9 cellular contexts compared by ENCODE assay signal in genomic region chr12:111840831-111841230, GRCh38. TPM values are rescaled to one million over a fixed set of nuclear protein-coding genes. Genes with fewer than 3 reads are reported as not detected.
A peak's percentile ranks its signal among the peaks of the same experiment; 100 is the strongest.
DNase-seq lines count a peak whose midpoint lies in the region; ATAC-seq, FAIRE-seq and TF ChIP-seq lines count a peak whose summit lies in the region.
"Had no signal": no experiment of that assay in that cellular context is flagged by ENCODE, and none has a peak within 500 bp of the region (broad histone marks: within the 10 kb centered on the region; RNA-seq: fewer than 3 reads in every experiment).

No MANE protein-coding gene starts in this region.

- H3K4me3 Mint-ChIP-seq in activated T-helper 17 cell treated with anti-CD3 and anti-CD28 coated beads, Interleukin-2, amount 50 U/mL, for 72 hours = peak overlapping the region; percentile 96

- H2AFZ ChIP-seq in keratinocyte (ENCODE audit: control insufficient read depth, low read length) = peak overlapping the region; percentile 97

- DNase-seq in activated CD4-positive, alpha-beta T cell treated with anti-CD3 and anti-CD28 coated beads for 48 hours = peak; percentile 24
- DNase-seq in activated CD4-positive, alpha-beta T cell treated with anti-CD3 and anti-CD28 coated beads, Interleukin-2, amount 50 U/mL, for 48 hours = no peak
- DNase-seq in keratinocyte (ENCODE audit: low read depth, low spot score) (no peak), testis (no peak), AG08395 (ENCODE audit: low spot score) (no peak), KBM-7 (no peak), middle frontal gyrus (ENCODE audit: extremely low spot score, low spot score) (no peak)

- TF ChIP-seq CTCF in keratinocyte (optimal IDR thresholded peaks at IDR 0.05 in 1 of 3, IDR thresholded peaks at IDR 0.05 in 1 of 3, conservative IDR thresholded peaks at IDR 0.05 in 1 of 3; ENCODE audit: extremely low read depth in 1 of 3, insufficient read depth in 2 of 3, low read length in 3 of 3) = no peak
- no peak for TF ChIP-seq CTCF in testis (IDR thresholded peaks at IDR 0.05)

- H3K9me3 ChIP-seq in keratinocyte (ENCODE audit: control insufficient read depth, low read depth, low read length) = no peaks in the 10 kb centered on the region
- no peaks in the 10 kb centered on the region for H3K9me3 ChIP-seq in testis

- peaks cover 2% of the 10 kb centered on the region for H3K9me1 ChIP-seq in keratinocyte (ENCODE audit: control insufficient read depth, extremely low read depth, insufficient read depth, low read length)

- no peaks in the 10 kb centered on the region for H3K27me3 Mint-ChIP-seq in activated T-helper 17 cell treated with anti-CD3 and anti-CD28 coated beads, Interleukin-2, amount 50 U/mL, for 72 hours

- H3K27ac Mint-ChIP-seq in activated T-helper 17 cell treated with anti-CD3 and anti-CD28 coated beads, Interleukin-2, amount 50 U/mL, for 72 hours = peak overlapping the region; percentile 95

- 25 to 37% methylated on average over 11 of the region's 11 CpGs for WGBS in testis, 2 donors

- H3K36me3 Mint-ChIP-seq in activated T-helper 17 cell treated with anti-CD3 and anti-CD28 coated beads, Interleukin-2, amount 50 U/mL, for 72 hours (ENCODE audit: low read depth) = peaks cover 64% of the 10 kb centered on the region

- ATAC-seq in activated T-helper 17 cell treated with anti-CD3 and anti-CD28 coated beads, Interleukin-2, amount 50 U/mL, for 72 hours (replicated peaks) = no peak

- H3K9ac ChIP-seq in keratinocyte (ENCODE audit: control insufficient read depth, extremely low read depth, insufficient read depth, low read length) = peak overlapping the region; percentile 97

- H3K4me1 ChIP-seq in keratinocyte (ENCODE audit: control insufficient read depth, extremely low read depth, insufficient read depth, low read length) = peaks cover 7% of the 10 kb centered on the region
- H3K4me1 ChIP-seq in testis = peaks cover 23% of the 10 kb centered on the region

- H3K4me3 ChIP-seq in keratinocyte (ENCODE audit: control insufficient read depth in 2 of 3, extremely low read depth in 1 of 3, insufficient read depth in 2 of 3, low read depth in 1 of 3, low read length in 3 of 3) = peak overlapping the region; percentile 73 to 78 (median 77)
- H3K4me3 ChIP-seq in testis = peak overlapping the region; percentile 83 to 95

- H3K4me2 ChIP-seq in keratinocyte (ENCODE audit: control insufficient read depth, extremely low read depth, insufficient read depth, low read depth, low read length) = peak overlapping the region; percentile 59

- dilution Hi-C loops in keratinocyte (cut with MboI; ENCODE audit: extremely low pct_ligation_motif_present, low sequenced_read_pairs) = no loop called here

- intact Hi-C loops in testis (cut with DNase I; ENCODE audit: low total_unique reads) = no loop called here

- no peaks in the 10 kb centered on the region for H4K20me1 ChIP-seq in keratinocyte (ENCODE audit: control insufficient read depth, extremely low read depth, insufficient read depth, low read length)

- H3K4me1 Mint-ChIP-seq in activated T-helper 17 cell treated with anti-CD3 and anti-CD28 coated beads, Interleukin-2, amount 50 U/mL, for 72 hours = peaks cover 22% of the 10 kb centered on the region

- no peak for TF ChIP-seq POLR2A in testis (IDR thresholded peaks at IDR 0.05)

- H3K79me2 ChIP-seq in keratinocyte (ENCODE audit: control insufficient read depth, insufficient read depth, low read length) = peaks cover 60% of the 10 kb centered on the region

- peak overlapping the region; percentile 88 for H3K27ac ChIP-seq in keratinocyte (ENCODE audit: control insufficient read depth, insufficient read depth, low read length)
- peak overlapping the region; percentile 88 to 96 for H3K27ac ChIP-seq in testis

- no peaks in the 10 kb centered on the region for H3K27me3 ChIP-seq in keratinocyte (ENCODE audit: control insufficient read depth, extremely low read depth, insufficient read depth, low read length)
- no peaks in the 10 kb centered on the region for H3K27me3 ChIP-seq in testis

- H3K9me3 Mint-ChIP-seq in activated T-helper 17 cell treated with anti-CD3 and anti-CD28 coated beads, Interleukin-2, amount 50 U/mL, for 72 hours = no peaks in the 10 kb centered on the region

- in situ Hi-C loops in KBM-7 (cut with MboI; ENCODE audit: low pct_unique_long_range_greater_than_20kb, low sequenced_read_pairs) = loop anchor here (25.0 kb wide), 1 partner anchor 104 kb away; no protein-coding TSS in a partner anchor

- no peak for FAIRE-seq in keratinocyte (lab: Jason Lieb, UNC)
- FAIRE-seq: G401.6 had no signal

- H3K36me3 ChIP-seq in keratinocyte (ENCODE audit: control insufficient read depth in 2 of 2, extremely low read depth in 1 of 2, insufficient read depth in 2 of 2, low read length in 2 of 2) (peaks cover 3 to 15% of the 10 kb centered on the region in 2 experiments), testis (ENCODE audit: low read depth, missing control alignments) (no peaks in the 10 kb centered on the region)

RNA-seq across cellular contexts. Expression of gene MAPKAPK5, which starts 1.2 kb away (rescaled TPM):
- total RNA-seq in activated T-helper 17 cell treated with anti-CD3 and anti-CD28 coated beads, Interleukin-2, amount 50 U/mL, for 72 hours = 10 to 100 TPM; 42.7 to 46.7 TPM
- polyA plus RNA-seq in keratinocyte = 32.8 to 41.2 TPM (median 39.1 TPM) in 3 replicates
- polyA plus RNA-seq in keratinocyte (2011; ENCODE audit: low read depth) = 59.4 TPM
- polyA plus RNA-seq in keratinocyte (2011; cell fraction: cytosol; rRNA removed) = 36.2 and 42.9 TPM in 2 replicates
- polyA plus RNA-seq in keratinocyte (2011; cell fraction: nucleus; rRNA removed) = 52.7 and 56.9 TPM in 2 replicates
- polyA plus RNA-seq in keratinocyte (2012; ENCODE audit: low replicate concordance) = 23.3 and 28.9 TPM in 2 replicates
- 17.1 to 35.8 TPM (median 35.4 TPM) in 3 replicates for polyA minus RNA-seq in keratinocyte
- polyA minus RNA-seq in keratinocyte (2011; cell fraction: cytosol; rRNA and poly(A)+ RNA removed) = 18.0 TPM
- 14.9 and 35.5 TPM in 2 replicates for polyA minus RNA-seq in keratinocyte (2011; cell fraction: nucleus; rRNA and poly(A)+ RNA removed)
- total RNA-seq in testis = 10 to 100 TPM; 62.9 to 77.8 TPM
- polyA plus RNA-seq in testis (ENCODE audit: insufficient read depth, low read depth, low replicate concordance) = 35.6 TPM
